2 cellular contexts compared by ENCODE assay signal in the genomic region with DNA sequence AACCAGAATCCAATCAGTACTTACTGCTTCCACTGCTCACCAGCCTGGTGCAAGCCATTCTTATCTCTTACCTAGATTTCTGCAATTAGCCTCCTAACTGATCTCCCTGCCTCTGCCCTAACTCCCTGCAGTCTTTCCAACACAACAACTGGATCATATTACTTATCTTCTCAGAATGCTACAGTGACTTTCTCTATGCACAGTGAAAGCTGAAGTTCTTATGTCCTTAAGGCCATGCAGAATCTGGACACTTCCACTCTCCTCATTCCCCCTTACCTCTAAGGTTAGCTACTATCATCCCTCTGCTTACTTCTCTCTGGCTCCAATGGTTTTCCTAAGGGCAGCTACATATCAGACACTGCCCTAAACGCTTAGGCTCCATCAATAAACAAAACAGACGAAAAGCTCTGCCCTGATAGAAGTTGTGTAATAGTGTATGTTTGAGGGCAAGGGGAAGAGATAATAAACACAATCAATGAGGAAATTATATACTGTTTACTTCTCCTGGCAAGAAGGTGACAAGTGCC.
TF ChIP-seq lines count a peak whose summit lies in the region.

No MANE protein-coding gene starts in this region.

TF ChIP-seq in HCT116, 20 proteins besides CTCF, POLR2A, EP300 and RAD21 (continued from another document):
- TF ChIP-seq, protein P1, sequence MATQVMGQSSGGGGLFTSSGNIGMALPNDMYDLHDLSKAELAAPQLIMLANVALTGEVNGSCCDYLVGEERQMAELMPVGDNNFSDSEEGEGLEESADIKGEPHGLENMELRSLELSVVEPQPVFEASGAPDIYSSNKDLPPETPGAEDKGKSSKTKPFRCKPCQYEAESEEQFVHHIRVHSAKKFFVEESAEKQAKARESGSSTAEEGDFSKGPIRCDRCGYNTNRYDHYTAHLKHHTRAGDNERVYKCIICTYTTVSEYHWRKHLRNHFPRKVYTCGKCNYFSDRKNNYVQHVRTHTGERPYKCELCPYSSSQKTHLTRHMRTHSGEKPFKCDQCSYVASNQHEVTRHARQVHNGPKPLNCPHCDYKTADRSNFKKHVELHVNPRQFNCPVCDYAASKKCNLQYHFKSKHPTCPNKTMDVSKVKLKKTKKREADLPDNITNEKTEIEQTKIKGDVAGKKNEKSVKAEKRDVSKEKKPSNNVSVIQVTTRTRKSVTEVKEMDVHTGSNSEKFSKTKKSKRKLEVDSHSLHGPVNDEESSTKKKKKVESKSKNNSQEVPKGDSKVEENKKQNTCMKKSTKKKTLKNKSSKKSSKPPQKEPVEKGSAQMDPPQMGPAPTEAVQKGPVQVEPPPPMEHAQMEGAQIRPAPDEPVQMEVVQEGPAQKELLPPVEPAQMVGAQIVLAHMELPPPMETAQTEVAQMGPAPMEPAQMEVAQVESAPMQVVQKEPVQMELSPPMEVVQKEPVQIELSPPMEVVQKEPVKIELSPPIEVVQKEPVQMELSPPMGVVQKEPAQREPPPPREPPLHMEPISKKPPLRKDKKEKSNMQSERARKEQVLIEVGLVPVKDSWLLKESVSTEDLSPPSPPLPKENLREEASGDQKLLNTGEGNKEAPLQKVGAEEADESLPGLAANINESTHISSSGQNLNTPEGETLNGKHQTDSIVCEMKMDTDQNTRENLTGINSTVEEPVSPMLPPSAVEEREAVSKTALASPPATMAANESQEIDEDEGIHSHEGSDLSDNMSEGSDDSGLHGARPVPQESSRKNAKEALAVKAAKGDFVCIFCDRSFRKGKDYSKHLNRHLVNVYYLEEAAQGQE (IDR thresholded peaks at IDR 0.05; ENCODE audit: low read depth): no peak
- TF ChIP-seq SIN3A (IDR thresholded peaks at IDR 0.05; ENCODE audit: low read depth) (no peak), EZH2phosphoT487 (IDR thresholded peaks at IDR 0.05; ENCODE audit: borderline replicate concordance) (no peak), ELF1 (IDR thresholded peaks at IDR 0.05; ENCODE audit: borderline replicate concordance, low read depth) (no peak), FOSL1 (IDR thresholded peaks at IDR 0.05; ENCODE audit: low read depth) (no peak)
- TF ChIP-seq, protein P2, sequence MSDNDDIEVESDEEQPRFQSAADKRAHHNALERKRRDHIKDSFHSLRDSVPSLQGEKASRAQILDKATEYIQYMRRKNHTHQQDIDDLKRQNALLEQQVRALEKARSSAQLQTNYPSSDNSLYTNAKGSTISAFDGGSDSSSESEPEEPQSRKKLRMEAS (IDR thresholded peaks at IDR 0.05): no peak

TF ChIP-seq in liver, 16 proteins besides CTCF, POLR2A, EP300 and RAD21 (continued from another document):
- TF ChIP-seq FOXA2 (IDR thresholded peaks at IDR 0.05) (peak; percentile 47), EGR1 (IDR thresholded peaks at IDR 0.05; ENCODE audit: low read depth in 2 of 2) (no peak), HNF4A (conservative IDR thresholded peaks at IDR 0.05) (peak; percentile 45 to 58), TAF1 (conservative IDR thresholded peaks at IDR 0.05) (no peak), JUND (IDR thresholded peaks at IDR 0.05) (no peak), RXRA (IDR thresholded peaks at IDR 0.05) (peak; percentile 45 to 59), GABPA (IDR thresholded peaks at IDR 0.05 in 1 of 2, conservative IDR thresholded peaks at IDR 0.05 in 1 of 2) (no peak), NR2F2 (IDR thresholded peaks at IDR 0.05) (no peak)
- TF ChIP-seq, protein P3, sequence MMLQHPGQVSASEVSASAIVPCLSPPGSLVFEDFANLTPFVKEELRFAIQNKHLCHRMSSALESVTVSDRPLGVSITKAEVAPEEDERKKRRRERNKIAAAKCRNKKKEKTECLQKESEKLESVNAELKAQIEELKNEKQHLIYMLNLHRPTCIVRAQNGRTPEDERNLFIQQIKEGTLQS (IDR thresholded peaks at IDR 0.05): peak; percentile 30
- TF ChIP-seq, protein P4, sequence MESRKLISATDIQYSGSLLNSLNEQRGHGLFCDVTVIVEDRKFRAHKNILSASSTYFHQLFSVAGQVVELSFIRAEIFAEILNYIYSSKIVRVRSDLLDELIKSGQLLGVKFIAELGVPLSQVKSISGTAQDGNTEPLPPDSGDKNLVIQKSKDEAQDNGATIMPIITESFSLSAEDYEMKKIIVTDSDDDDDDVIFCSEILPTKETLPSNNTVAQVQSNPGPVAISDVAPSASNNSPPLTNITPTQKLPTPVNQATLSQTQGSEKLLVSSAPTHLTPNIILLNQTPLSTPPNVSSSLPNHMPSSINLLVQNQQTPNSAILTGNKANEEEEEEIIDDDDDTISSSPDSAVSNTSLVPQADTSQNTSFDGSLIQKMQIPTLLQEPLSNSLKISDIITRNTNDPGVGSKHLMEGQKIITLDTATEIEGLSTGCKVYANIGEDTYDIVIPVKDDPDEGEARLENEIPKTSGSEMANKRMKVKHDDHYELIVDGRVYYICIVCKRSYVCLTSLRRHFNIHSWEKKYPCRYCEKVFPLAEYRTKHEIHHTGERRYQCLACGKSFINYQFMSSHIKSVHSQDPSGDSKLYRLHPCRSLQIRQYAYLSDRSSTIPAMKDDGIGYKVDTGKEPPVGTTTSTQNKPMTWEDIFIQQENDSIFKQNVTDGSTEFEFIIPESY (IDR thresholded peaks at IDR 0.05): no peak
- TF ChIP-seq, protein P2 (IDR thresholded peaks at IDR 0.05): peak; percentile 47
- TF ChIP-seq, protein P1 (IDR thresholded peaks at IDR 0.05): no peak
